ENCODE assay signal across 8 cellular contexts in genomic region chr14:31420013-31420318, GRCh38. TPM values are rescaled to one million over a fixed set of nuclear protein-coding genes. Genes with fewer than 3 reads are reported as not detected.
A peak's percentile ranks its signal among the peaks of the same experiment; 100 is the strongest.
DNase-seq lines count a peak whose midpoint lies in the region; ATAC-seq and TF ChIP-seq lines count a peak whose summit lies in the region.

No MANE protein-coding gene starts in this region.

- H3K9me3 ChIP-seq in PC-9 (ENCODE audit: insufficient read depth, low read depth) = no peaks in the 10 kb centered on the region

- DNase-seq in AG08396 (ENCODE audit: low spot score) (peak; percentile 72), PC-9 (peak; percentile 65 to 86), choroid plexus epithelial cell (ENCODE audit: low read depth) (no peak), left kidney (ENCODE audit: low read depth, low spot score) (peak; percentile 73), NCI-H1048 (lab: John Stamatoyannopoulos, UW) (no peak)
- peak; percentile 22 for DNase-seq in stimulated activated naive CD8-positive, alpha-beta T cell treated with anti-CD3 and anti-CD28 coated beads, Interleukin-15, Interleukin-2, amounts not matched to agents 100 U/mL and 50 U/mL, for 24 hours

- POLR2A ChIA-PET in PC-9 (lab: Charles Lee; ENCODE audit: unreplicated experiment) = interaction anchor here (0.6 kb wide), 2 partner anchors 32 to 211 kb away, joined by 3 read pairs; no protein-coding TSS in a partner anchor

- TF ChIP-seq CTCF in PC-9 (conservative IDR thresholded peaks at IDR 0.05) = no peak
- no peak for TF ChIP-seq CTCF in choroid plexus epithelial cell (conservative IDR thresholded peaks at IDR 0.05; ENCODE audit: low read depth, low read length)

- H3F3A ChIP-seq in PC-9 (ENCODE audit: insufficient read depth, low read depth) = peaks cover 14% of the 10 kb centered on the region; the same call in 1 of the 2 replicates

- no peaks in the 10 kb centered on the region for H3K9me2 ChIP-seq in PC-9 (ENCODE audit: insufficient read depth)

- peaks cover 25% of the 10 kb centered on the region for H3K79me2 ChIP-seq in PC-9 (ENCODE audit: low read depth)

- H3K4me2 ChIP-seq in PC-9 = peak overlapping the region; percentile 89

- peak overlapping the region; percentile 85 for H2AFZ ChIP-seq in PC-9

- CTCF ChIA-PET in PC-9 (lab: Charles Lee) = interaction anchor here (0.5 kb wide), 1 partner anchor 36 kb away, joined by 3 read pairs; no protein-coding TSS in a partner anchor

- H3K4me3 ChIP-seq in PC-9 (peak overlapping the region; percentile 91), choroid plexus epithelial cell (ENCODE audit: low read depth, low read length) (peak overlapping the region; percentile 94)

- H4K20me1 ChIP-seq in PC-9 (ENCODE audit: insufficient read depth) = no peaks in the 10 kb centered on the region

- no peak for TF ChIP-seq POLR2A in GM18505 (IDR thresholded peaks at IDR 0.05; ENCODE audit: borderline replicate concordance, extremely low read depth, insufficient read depth, insufficient read length)

- peaks cover 2% of the 10 kb centered on the region for H3K4me1 ChIP-seq in PC-9 (replicated peaks; ENCODE audit: insufficient read depth)

- H3K36me3 ChIP-seq in PC-9 (ENCODE audit: low read depth) = no peaks in the 10 kb centered on the region

- intact Hi-C loops in PC-9 (cut with micrococcal nuclease; ENCODE audit: unreplicated experiment) = no loop called here

- peak overlapping the region; percentile 64 for H3K27ac ChIP-seq in PC-9

- TSS peak; percentile 43 for BruUV-seq in PC-9 (replicated peaks; lab: Mats Ljungman, UMichigan)

- no peaks in the 10 kb centered on the region for H3K27me3 ChIP-seq in PC-9 (ENCODE audit: insufficient read depth, low read depth)

- ATAC-seq in GM18505 (IDR thresholded peaks at IDR 0.05; ENCODE audit: unreplicated experiment) (peak; percentile 15), HG03045 (IDR thresholded peaks at IDR 0.05; ENCODE audit: unreplicated experiment) (peak; percentile 29)
- ATAC-seq in stimulated activated naive CD8-positive, alpha-beta T cell treated with anti-CD3 and anti-CD28 coated beads, Interleukin-15, Interleukin-2, amounts not matched to agents 100 U/mL and 50 U/mL, for 24 hours = no peak

RNA-seq across cellular contexts. Expression of gene HEATR5A, which starts 0.4 kb away (rescaled TPM):
- total RNA-seq in PC-9 (2021) = 18.1 and 25.7 TPM in 2 replicates

RNA-seq across cellular contexts. Expression of gene DTD2, which starts 37.3 kb away (rescaled TPM):
- 9.5 and 10.1 TPM in 2 replicates for total RNA-seq in PC-9 (2021)

Comparison
In these comparisons a context has a peak if more than half of its experiments do, and no peak if none do; other contexts are left out.
1. DNase-seq: peak in AG08396 (single experiment), PC-9 (2 of 2), left kidney (single experiment) and stimulated activated naive CD8-positive, alpha-beta T cell treated with anti-CD3 and anti-CD28 coated beads, Interleukin-15, Interleukin-2, amounts not matched to agents 100 U/mL and 50 U/mL, for 24 hours (single experiment); none in choroid plexus epithelial cell (single experiment) and NCI-H1048 (single experiment).